In genomic region chr11:118436639-118437045, GRCh38 we compare ENCODE assay signal across 9 cellular contexts. TPM values are rescaled to one million over a fixed set of nuclear protein-coding genes. Genes with fewer than 3 reads are reported as not detected.
DNase-seq lines count a peak whose midpoint lies in the region; FAIRE-seq and TF ChIP-seq lines count a peak whose summit lies in the region.
"Had no signal": no experiment of that assay in that cellular context is flagged by ENCODE, and none has a peak within 500 bp of the region (broad histone marks: within the 10 kb centered on the region; RNA-seq: fewer than 3 reads in every experiment).

No MANE protein-coding gene starts in this region.

- peak overlapping the region; percentile 63 for H3K27ac ChIP-seq in keratinocyte (ENCODE audit: control insufficient read depth, insufficient read depth, low read length)

- no peak for TF ChIP-seq POLR2A in GM12891 (IDR thresholded peaks at IDR 0.05; ENCODE audit: low read depth, low read length)

- H2AFZ ChIP-seq in keratinocyte (ENCODE audit: control insufficient read depth, low read length): peak overlapping the region; percentile 12

- H3K27me3 ChIP-seq in keratinocyte (ENCODE audit: control insufficient read depth, extremely low read depth, insufficient read depth, low read length): no peaks in the 10 kb centered on the region

- H3K9ac ChIP-seq in keratinocyte (ENCODE audit: control insufficient read depth, extremely low read depth, insufficient read depth, low read length): peak overlapping the region; percentile 81

- peaks cover 50% of the 10 kb centered on the region for H3K79me2 ChIP-seq in keratinocyte (ENCODE audit: control insufficient read depth, insufficient read depth, low read length)

- no peaks in the 10 kb centered on the region for H3K9me3 ChIP-seq in keratinocyte (ENCODE audit: control insufficient read depth, low read depth, low read length)

- peak overlapping the region; percentile 76 for H3K4me2 ChIP-seq in keratinocyte (ENCODE audit: control insufficient read depth, extremely low read depth, insufficient read depth, low read depth, low read length)

- H3K4me3 ChIP-seq in astrocyte of the spinal cord (ENCODE audit: low read depth, low read length) (peak overlapping the region; percentile 90), keratinocyte (ENCODE audit: control insufficient read depth in 2 of 3, extremely low read depth in 1 of 3, insufficient read depth in 2 of 3, low read depth in 1 of 3, low read length in 3 of 3) (peak overlapping the region; percentile 84 to 94 (median 87))

- peaks cover 25% of the 10 kb centered on the region for H3K4me1 ChIP-seq in keratinocyte (ENCODE audit: control insufficient read depth, extremely low read depth, insufficient read depth, low read length)

- in situ Hi-C loops in astrocyte of the spinal cord (cut with HindIII; ENCODE audit: low sequenced_read_pairs): no loop called here

- no peaks in the 10 kb centered on the region for H3K9me1 ChIP-seq in keratinocyte (ENCODE audit: control insufficient read depth, extremely low read depth, insufficient read depth, low read length)

- peaks cover 11% of the 10 kb centered on the region for H4K20me1 ChIP-seq in keratinocyte (ENCODE audit: control insufficient read depth, extremely low read depth, insufficient read depth, low read length)

- TF ChIP-seq CTCF in astrocyte of the spinal cord (IDR thresholded peaks at IDR 0.05; ENCODE audit: low read depth, low read length): no peak
- TF ChIP-seq CTCF in keratinocyte (optimal IDR thresholded peaks at IDR 0.05 in 1 of 3, IDR thresholded peaks at IDR 0.05 in 1 of 3, conservative IDR thresholded peaks at IDR 0.05 in 1 of 3; ENCODE audit: extremely low read depth in 1 of 3, insufficient read depth in 2 of 3, low read length in 3 of 3): no peak

- no peaks in the 10 kb centered on the region for H3K36me3 ChIP-seq in keratinocyte (ENCODE audit: control insufficient read depth in 2 of 2, extremely low read depth in 1 of 2, insufficient read depth in 2 of 2, low read length in 2 of 2)

- dilution Hi-C loops in keratinocyte (cut with MboI; ENCODE audit: extremely low pct_ligation_motif_present, low sequenced_read_pairs): no loop called here

- FAIRE-seq in keratinocyte (lab: Jason Lieb, UNC): no peak
- FAIRE-seq in GM12891 (lab: Jason Lieb, UNC): no peak
- FAIRE-seq: TTC549 had no signal

- DNase-seq in ELR (ENCODE audit: low read depth): peak; percentile 54
- DNase-seq in HCEC 1CT: peak; percentile 13
- DNase-seq in OCI-M1 (lab: John Stamatoyannopoulos, UW): peak; percentile 65
- no peak for DNase-seq in astrocyte of the spinal cord (ENCODE audit: low read depth, low spot score)
- no peak for DNase-seq in keratinocyte (ENCODE audit: low read depth, low spot score)
- peak; percentile 20 to 33 for DNase-seq in stimulated activated CD4-positive, alpha-beta T cell treated with anti-CD3 and anti-CD28 coated beads, Interleukin-4, amount 100 ng/mL, for 48 hours (ENCODE audit: low read depth in 2 of 2)
- DNase-seq in midbrain (lab: John Stamatoyannopoulos, UW): no peak
- DNase-seq in GM12891 (ENCODE audit: insufficient read length, low spot score): no peak

TF ChIP-seq in GM12891, 5 proteins besides CTCF, POLR2A, EP300 and RAD21:
- TF ChIP-seq POLR2AphosphoS5 (IDR thresholded peaks at IDR 0.05; ENCODE audit: low read depth, low read length) (no peak), POU2F2 (IDR thresholded peaks at IDR 0.05; ENCODE audit: low read depth, low read length) (no peak), SPI1 (IDR thresholded peaks at IDR 0.05; ENCODE audit: low read depth, low read length) (no peak), PAX5 (IDR thresholded peaks at IDR 0.05; ENCODE audit: insufficient read depth, low read length, severe bottlenecking) (no peak), TAF1 (IDR thresholded peaks at IDR 0.05; ENCODE audit: low read depth, low read length) (no peak)
TF ChIP-seq in GM12891: peak in this region for 0.

RNA-seq across cellular contexts. Expression of gene KMT2A, which starts 0.3 kb away (rescaled TPM):
- polyA plus RNA-seq in keratinocyte: 7.6 to 14.5 TPM (median 11.7 TPM) in 3 replicates
- 11.5 TPM for polyA plus RNA-seq in keratinocyte (2011; ENCODE audit: low read depth)
- polyA plus RNA-seq in keratinocyte (2011; cell fraction: cytosol; rRNA removed): 7.6 and 9.6 TPM in 2 replicates
- polyA plus RNA-seq in keratinocyte (2011; cell fraction: nucleus; rRNA removed): 48.5 and 50.1 TPM in 2 replicates
- polyA plus RNA-seq in keratinocyte (2012; ENCODE audit: low replicate concordance): 10.6 and 13.2 TPM in 2 replicates
- 30.1 to 66.2 TPM (median 64.3 TPM) in 3 replicates for polyA minus RNA-seq in keratinocyte
- 17.8 TPM for polyA minus RNA-seq in keratinocyte (2011; cell fraction: cytosol; rRNA and poly(A)+ RNA removed)
- 60.8 and 105 TPM in 2 replicates for polyA minus RNA-seq in keratinocyte (2011; cell fraction: nucleus; rRNA and poly(A)+ RNA removed)
- polyA plus RNA-seq in GM12891 (2012; ENCODE audit: low read depth, missing spikeins): 15.3 TPM

RNA-seq across cellular contexts. Expression of gene ATP5MG, which starts 35.2 kb away (rescaled TPM):
- polyA plus RNA-seq in keratinocyte: 259 to 463 TPM (median 338 TPM) in 3 replicates
- 546 TPM for polyA plus RNA-seq in keratinocyte (2011; ENCODE audit: low read depth)
- polyA plus RNA-seq in keratinocyte (2011; cell fraction: cytosol; rRNA removed): 301 and 380 TPM in 2 replicates
- polyA plus RNA-seq in keratinocyte (2011; cell fraction: nucleus; rRNA removed): 90.3 and 111 TPM in 2 replicates
- polyA plus RNA-seq in keratinocyte (2012; ENCODE audit: low replicate concordance): 257 and 363 TPM in 2 replicates
- polyA minus RNA-seq in keratinocyte: 63.0 to 71.2 TPM (median 67.8 TPM) in 3 replicates
- 76.2 TPM for polyA minus RNA-seq in keratinocyte (2011; cell fraction: cytosol; rRNA and poly(A)+ RNA removed)
- 6.5 and 11.6 TPM in 2 replicates for polyA minus RNA-seq in keratinocyte (2011; cell fraction: nucleus; rRNA and poly(A)+ RNA removed)
- 515 TPM for polyA plus RNA-seq in GM12891 (2012; ENCODE audit: low read depth, missing spikeins)

Comparison
In these comparisons a context has a peak if more than half of its experiments do, and no peak if none do; other contexts are left out.
1. DNase-seq: peak in ELR (single experiment), HCEC 1CT (single experiment), OCI-M1 (single experiment) and stimulated activated CD4-positive, alpha-beta T cell treated with anti-CD3 and anti-CD28 coated beads, Interleukin-4, amount 100 ng/mL, for 48 hours (2 of 2); none in astrocyte of the spinal cord (single experiment), keratinocyte (single experiment), midbrain (single experiment) and GM12891 (single experiment).